Comparison of ENCODE assay signal across 17 cellular contexts in genomic region chr2:151007365-151007764, GRCh38.
DNase-seq lines count a peak whose midpoint lies in the region; FAIRE-seq and TF ChIP-seq lines count a peak whose summit lies in the region.
"Had no signal": no experiment of that assay in that cellular context is flagged by ENCODE, and none has a peak within 500 bp of the region (broad histone marks: within the 10 kb centered on the region; RNA-seq: fewer than 3 reads in every experiment).

No MANE protein-coding gene starts in this region.

- H4K20me1 ChIP-seq in astrocyte (ENCODE audit: insufficient read depth, low read length), result no peaks in the 10 kb centered on the region

- no peak overlapping the region for H3K9ac ChIP-seq in astrocyte (ENCODE audit: low read length)

- no peak overlapping the region for H3K4me2 ChIP-seq in astrocyte (ENCODE audit: low read length)

- TF ChIP-seq CTCF in AG04450 (IDR thresholded peaks at IDR 0.05; ENCODE audit: low read depth, low read length) (no peak), astrocyte (IDR thresholded peaks at IDR 0.05; ENCODE audit: insufficient read depth, low read depth, low read length) (no peak), GM13977 (IDR thresholded peaks at IDR 0.05; ENCODE audit: extremely low read depth, insufficient read depth, missing control alignments) (no peak)

- no peak overlapping the region for H2AFZ ChIP-seq in astrocyte (ENCODE audit: low read depth, low read length)

- POLR2A ChIA-PET in AG04450 (lab: Yijun Ruan, JAX), result no interaction called here

- CTCF ChIA-PET in AG04450 (lab: Charles Lee), result interaction anchor here (0.6 kb wide), 1 partner anchor 231 kb away, joined by 3 read pairs; no protein-coding TSS in a partner anchor

- peak; percentile 1 for DNase-seq in AG04450 (ENCODE audit: low read depth, low spot score)
- DNase-seq in NCI-H1092 treated with DMSO at 0.1 percent for 48 hours (lab: John Stamatoyannopoulos, UW), result peak; percentile 72
- peak; percentile 12 for DNase-seq in astrocyte (ENCODE audit: low read depth)
- DNase-seq in kidney tubule cell (ENCODE audit: low spot score), result peak; percentile 22
- DNase-seq in NCI-H1048 (lab: John Stamatoyannopoulos, UW), result no peak
- no peak for DNase-seq in HK-2 (ENCODE audit: unreplicated experiment)
- no peak for DNase-seq in GM13977 (ENCODE audit: low spot score)
- no peak for DNase-seq in stimulated activated CD4-positive, alpha-beta T cell treated with anti-CD3 and anti-CD28 coated beads, Interleukin-2, amount 100 ng/mL, for 24 hours
- DNase-seq: activated CD4-positive, CD25-positive, alpha-beta regulatory T cell treated with anti-CD3 and anti-CD28 coated beads, Interleukin-2, amount 50 U/mL, for 72 hours; activated CD8-positive, alpha-beta memory T cell treated with anti-CD3 and anti-CD28 coated beads, Interleukin-2, amount 10 ng/mL, durations not matched to agents 7 days and 5 days; activated naive CD4-positive, alpha-beta T cell; body of pancreas; DMS153; HCEC 1CT; naive thymus-derived CD8-positive, alpha-beta T cell; NCI-H774 had no signal

- H3K4me1 ChIP-seq in astrocyte (ENCODE audit: insufficient read depth, low read length), result no peaks in the 10 kb centered on the region
- H3K4me1 ChIP-seq: body of pancreas had no signal

- in situ Hi-C loops in GM13977 (cut with MboI; ENCODE audit: low pct_unique_long_range_greater_than_20kb, low sequenced_read_pairs, unreplicated experiment), result no loop called here

- FAIRE-seq in astrocyte (lab: Jason Lieb, UNC), result no peak
- FAIRE-seq: HepG2 had no signal

- H3K9me3 Mint-ChIP-seq in astrocyte (ENCODE audit: unreplicated experiment), result no peaks in the 10 kb centered on the region
- H3K9me3 Mint-ChIP-seq: naive thymus-derived CD8-positive, alpha-beta T cell had no signal

- no peaks in the 10 kb centered on the region for H3K36me3 ChIP-seq in astrocyte (ENCODE audit: insufficient read depth, low read length)

- no peaks in the 10 kb centered on the region for H3K4me1 Mint-ChIP-seq in astrocyte (ENCODE audit: low read depth, unreplicated experiment)
- H3K4me1 Mint-ChIP-seq: activated CD8-positive, alpha-beta memory T cell treated with anti-CD3 and anti-CD28 coated beads, Interleukin-2, amount 10 ng/mL, durations not matched to agents 7 days and 5 days; naive thymus-derived CD8-positive, alpha-beta T cell had no signal

- H3K27ac Mint-ChIP-seq in astrocyte (ENCODE audit: unreplicated experiment), result no peak overlapping the region
- H3K27ac Mint-ChIP-seq: activated CD8-positive, alpha-beta memory T cell treated with anti-CD3 and anti-CD28 coated beads, Interleukin-2, amount 10 ng/mL, durations not matched to agents 7 days and 5 days; naive thymus-derived CD8-positive, alpha-beta T cell had no signal

- H3K9me3 ChIP-seq in AG04450 (ENCODE audit: control insufficient read depth, insufficient read depth, low read length) (no peaks in the 10 kb centered on the region), astrocyte (ENCODE audit: insufficient read depth, low read depth, low read length) (no peaks in the 10 kb centered on the region)
- H3K9me3 ChIP-seq: body of pancreas had no signal

- H3K27me3 ChIP-seq in AG04450 (ENCODE audit: control insufficient read depth, insufficient read depth, low read length) (no peaks in the 10 kb centered on the region), astrocyte (ENCODE audit: insufficient read depth, low read length) (no peaks in the 10 kb centered on the region)
- H3K27me3 ChIP-seq: body of pancreas had no signal

- H3K27ac ChIP-seq in AG04450 (ENCODE audit: low read depth, low read length) (no peak overlapping the region), astrocyte (ENCODE audit: low read depth, low read length) (no peak overlapping the region)
- H3K27ac ChIP-seq: body of pancreas had no signal

- H3K27me3 Mint-ChIP-seq in astrocyte (ENCODE audit: low read depth, unreplicated experiment), result no peaks in the 10 kb centered on the region
- H3K27me3 Mint-ChIP-seq: activated CD8-positive, alpha-beta memory T cell treated with anti-CD3 and anti-CD28 coated beads, Interleukin-2, amount 10 ng/mL, durations not matched to agents 7 days and 5 days had no signal

- no peak overlapping the region for H3K4me3 Mint-ChIP-seq in astrocyte (ENCODE audit: unreplicated experiment)
- H3K4me3 Mint-ChIP-seq: activated CD8-positive, alpha-beta memory T cell treated with anti-CD3 and anti-CD28 coated beads, Interleukin-2, amount 10 ng/mL, durations not matched to agents 7 days and 5 days; naive thymus-derived CD8-positive, alpha-beta T cell had no signal

- H3K79me2 ChIP-seq in astrocyte (ENCODE audit: insufficient read depth, low read length), result no peaks in the 10 kb centered on the region

- H3K4me3 ChIP-seq in AG04450 (ENCODE audit: low read depth, low read length) (no peak overlapping the region), astrocyte (ENCODE audit: insufficient read depth, low read depth, low read length) (no peak overlapping the region)
- H3K4me3 ChIP-seq: body of pancreas had no signal

- no peaks in the 10 kb centered on the region for H3K36me3 Mint-ChIP-seq in astrocyte (ENCODE audit: low read depth, unreplicated experiment)
- H3K36me3 Mint-ChIP-seq: activated CD8-positive, alpha-beta memory T cell treated with anti-CD3 and anti-CD28 coated beads, Interleukin-2, amount 10 ng/mL, durations not matched to agents 7 days and 5 days; naive thymus-derived CD8-positive, alpha-beta T cell had no signal

Comparison
In these comparisons a context has a peak if more than half of its experiments do, and no peak if none do; other contexts are left out.
1. DNase-seq: peak in AG04450 (single experiment), NCI-H1092 treated with DMSO at 0.1 percent for 48 hours (single experiment), astrocyte (single experiment) and kidney tubule cell (single experiment); none in NCI-H1048 (single experiment), HK-2 (single experiment), GM13977 (single experiment) and stimulated activated CD4-positive, alpha-beta T cell treated with anti-CD3 and anti-CD28 coated beads, Interleukin-2, amount 100 ng/mL, for 24 hours (0 of 2).